In the genomic region with DNA sequence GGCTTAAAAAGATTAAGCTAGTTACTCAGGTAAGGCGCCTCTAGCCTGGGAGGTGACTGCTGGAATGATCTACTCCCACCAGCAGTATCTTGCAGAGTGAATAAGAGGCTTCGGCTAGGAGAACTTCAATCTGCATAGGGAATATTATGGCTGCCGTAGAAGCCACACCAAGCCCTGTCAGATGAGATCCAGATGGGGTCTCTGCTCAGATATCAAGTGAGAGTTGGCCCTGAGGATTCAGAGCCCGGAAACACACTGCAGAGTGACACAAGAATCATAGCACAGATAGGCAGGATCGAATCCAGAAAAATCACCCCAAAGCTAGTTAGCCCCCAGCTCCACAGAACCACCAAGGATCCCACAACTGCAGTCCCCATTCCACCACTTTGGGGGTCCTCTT, we compare ENCODE assay signal across 27 cellular contexts. TPM values are rescaled to one million over a fixed set of nuclear protein-coding genes. Genes with fewer than 3 reads are reported as not detected.
"Had no signal": no experiment of that assay in that cellular context is flagged by ENCODE, and none has a peak within 500 bp of the region (broad histone marks: within the 10 kb centered on the region; RNA-seq: fewer than 3 reads in every experiment).

No MANE protein-coding gene starts in this region.

- H3K36me3 ChIP-seq: colonic mucosa, gastrocnemius medialis, lower lobe of right lung, neural progenitor cell, prostate gland, right atrium auricular region, stomach, tibial nerve, vagina had no signal

- H3K27ac Mint-ChIP-seq: dendritic cell treated with granulocyte-macrophage colony-stimulating factor and Interleukin-4, amounts not matched to agents 40 ng/mL and 50 ng/mL, for 4 days; endodermal cell; naive thymus-derived CD4-positive, alpha-beta T cell; neural progenitor cell; stimulated activated effector memory CD8-positive, alpha-beta T cell treated with anti-CD3 and anti-CD28 coated beads, Interleukin-12 subunit alpha, Interleukin-12 subunit beta, amount 100 ng/mL, for 72 hours had no signal

- H3K4me1 Mint-ChIP-seq: central memory CD8-positive, alpha-beta T cell had no signal

- H2AFZ ChIP-seq: neural progenitor cell had no signal

- H3K9ac ChIP-seq: neural progenitor cell, parathyroid adenoma had no signal

- H3K4me2 ChIP-seq: neural progenitor cell had no signal

- H3K4me3 Mint-ChIP-seq: central memory CD8-positive, alpha-beta T cell; dendritic cell treated with granulocyte-macrophage colony-stimulating factor and Interleukin-4, amounts not matched to agents 40 ng/mL and 50 ng/mL, for 4 days; endodermal cell; naive thymus-derived CD4-positive, alpha-beta T cell; stimulated activated effector memory CD8-positive, alpha-beta T cell treated with anti-CD3 and anti-CD28 coated beads, Interleukin-12 subunit alpha, Interleukin-12 subunit beta, amount 100 ng/mL, for 72 hours had no signal

- DNase-seq: colonic mucosa; effector CD8-positive, alpha-beta T cell; endodermal cell; foreskin fibroblast; gastrocnemius medialis; lower lobe of right lung; midbrain; naive thymus-derived CD4-positive, alpha-beta T cell; stimulated activated CD4-positive, alpha-beta T cell treated with anti-CD3 and anti-CD28 coated beads, Interleukin-2, amount 100 ng/mL, for 24 hours; stimulated activated CD4-positive, alpha-beta T cell treated with anti-CD3 and anti-CD28 coated beads, Interleukin-4, amount 100 ng/mL, for 24 hours; stimulated activated naive CD4-positive, alpha-beta T cell treated with Interleukin-2 at 50 U/mL for 16 hours; stomach; testis had no signal

- H3K27ac ChIP-seq: colonic mucosa, epithelial cell of prostate, lower lobe of right lung, neural progenitor cell, parathyroid adenoma, stomach, vagina had no signal

- H3K4me1 ChIP-seq: colonic mucosa, lower lobe of right lung, prostate gland had no signal

- H3K9me3 Mint-ChIP-seq: central memory CD8-positive, alpha-beta T cell; dendritic cell treated with granulocyte-macrophage colony-stimulating factor and Interleukin-4, amounts not matched to agents 40 ng/mL and 50 ng/mL, for 4 days; stimulated activated effector memory CD8-positive, alpha-beta T cell treated with anti-CD3 and anti-CD28 coated beads, Interleukin-12 subunit alpha, Interleukin-12 subunit beta, amount 100 ng/mL, for 72 hours had no signal

- ATAC-seq: esophagus mucosa; gastrocnemius medialis; left lobe of liver; lower lobe of right lung; naive thymus-derived CD4-positive, alpha-beta T cell; sciatic nerve; stimulated activated effector memory CD8-positive, alpha-beta T cell treated with anti-CD3 and anti-CD28 coated beads, Interleukin-12 subunit alpha, Interleukin-12 subunit beta, amount 100 ng/mL, for 72 hours had no signal

- H3K79me2 ChIP-seq: parathyroid adenoma had no signal

- H3K4me3 ChIP-seq: colonic mucosa, gastrocnemius medialis, lower lobe of right lung, neural progenitor cell, prostate gland, right atrium auricular region, stomach, testis, tibial nerve, vagina had no signal

- H3K36me3 Mint-ChIP-seq: naive thymus-derived CD4-positive, alpha-beta T cell; neural progenitor cell; stimulated activated effector memory CD8-positive, alpha-beta T cell treated with anti-CD3 and anti-CD28 coated beads, Interleukin-12 subunit alpha, Interleukin-12 subunit beta, amount 100 ng/mL, for 72 hours had no signal

- H3K27me3 ChIP-seq: colonic mucosa, gastrocnemius medialis, neural progenitor cell, right atrium auricular region, stomach, testis, tibial nerve, vagina had no signal

- H3K9me3 ChIP-seq: colonic mucosa, gastrocnemius medialis, lower lobe of right lung, prostate gland, right atrium auricular region, stomach, testis, tibial nerve, vagina had no signal

RNA-seq across cellular contexts. Expression of a gene that starts 21.5 kb away (rescaled TPM):
- total RNA-seq: naive thymus-derived CD4-positive, alpha-beta T cell had no signal
- polyA plus RNA-seq: keratinocyte; naive thymus-derived CD4-positive, alpha-beta T cell had no signal
